In genomic region chr17:44416558-44417289, GRCh38 we compare ENCODE assay signal across 2 cellular contexts.
TF ChIP-seq lines count a peak whose summit lies in the region.

No MANE protein-coding gene starts in this region.

TF ChIP-seq in GM12878, 131 proteins besides CTCF, POLR2A, EP300 and RAD21:
- peak; percentile 50; the same call in 1 of the 2 replicates for TF ChIP-seq MEF2A (IDR thresholded peaks at IDR 0.05; ENCODE audit: insufficient read depth, low read depth, low read length)
- TF ChIP-seq JUNB (IDR thresholded peaks at IDR 0.05), result peak; percentile 19; the same call in 1 of the 2 replicates
- TF ChIP-seq RELA (IDR thresholded peaks at IDR 0.05; ENCODE audit: borderline replicate concordance, partially characterized antibody), result no peak
- no peak for TF ChIP-seq ZNF384 (IDR thresholded peaks at IDR 0.05; ENCODE audit: borderline replicate concordance, low read depth, low read length)

TF ChIP-seq in SK-N-SH treated with all-trans-retinoic acid at 6 μM for 48 hours, 23 proteins besides CTCF, POLR2A, EP300 and RAD21:
- TF ChIP-seq ZFP30 (CRISPR knock-in tag; IDR thresholded peaks at IDR 0.05), result no peak
- no peak for TF ChIP-seq BACH2 (CRISPR knock-in tag; IDR thresholded peaks at IDR 0.05; ENCODE audit: borderline replicate concordance)
- no peak for TF ChIP-seq POU6F1 (CRISPR knock-in tag; IDR thresholded peaks at IDR 0.05; ENCODE audit: borderline replicate concordance, low read depth)
- no peak for TF ChIP-seq ZFP3 (CRISPR knock-in tag; IDR thresholded peaks at IDR 0.05)
- no peak for TF ChIP-seq CREB5 (CRISPR knock-in tag; IDR thresholded peaks at IDR 0.05; ENCODE audit: low read depth)
- no peak for TF ChIP-seq SNAI2 (CRISPR knock-in tag; IDR thresholded peaks at IDR 0.05)
- TF ChIP-seq ZNF565 (CRISPR knock-in tag; conservative IDR thresholded peaks at IDR 0.05; ENCODE audit: low read depth), result no peak
- TF ChIP-seq TCF4 (CRISPR knock-in tag; IDR thresholded peaks at IDR 0.05; ENCODE audit: borderline replicate concordance), result no peak
- TF ChIP-seq TSHZ2 (CRISPR knock-in tag; IDR thresholded peaks at IDR 0.05), result no peak
- no peak for TF ChIP-seq CSDC2 (CRISPR knock-in tag; IDR thresholded peaks at IDR 0.05)
- TF ChIP-seq ZNF8 (CRISPR knock-in tag; IDR thresholded peaks at IDR 0.05), result no peak
- TF ChIP-seq ISL1 (CRISPR knock-in tag; IDR thresholded peaks at IDR 0.05), result no peak
- no peak for TF ChIP-seq TOX (CRISPR knock-in tag; IDR thresholded peaks at IDR 0.05; ENCODE audit: borderline replicate concordance)
- TF ChIP-seq ZNF70 (CRISPR knock-in tag; IDR thresholded peaks at IDR 0.05), result no peak
- TF ChIP-seq OSR1 (CRISPR knock-in tag; IDR thresholded peaks at IDR 0.05), result no peak
- TF ChIP-seq ZC3H10 (CRISPR knock-in tag; IDR thresholded peaks at IDR 0.05), result no peak
- TF ChIP-seq RARB (CRISPR knock-in tag; IDR thresholded peaks at IDR 0.05), result no peak
